In genomic region chr3:27368831-27369607, GRCh38 we compare ENCODE assay signal across 1 cellular context.
A peak's percentile ranks its signal among the peaks of the same experiment; 100 is the strongest.
TF ChIP-seq lines count a peak whose summit lies in the region.

NEK10 (minus strand) TSS chr3:27369383; CDS start chr3:27352882, 16,501 bp downstream.

TF ChIP-seq in HepG2, 621 proteins besides CTCF, POLR2A, EP300 and RAD21 (continued from another document and continues in another):
- no peak for TF ChIP-seq TEF (CRISPR knock-in tag; IDR thresholded peaks at IDR 0.05)
- peak; percentile 25; the same call in 1 of the 2 replicates for TF ChIP-seq FOXP4 (CRISPR knock-in tag; IDR thresholded peaks at IDR 0.05)
- peak; percentile 33 for TF ChIP-seq HNRNPK (IDR thresholded peaks at IDR 0.05; ENCODE audit: low read depth, low read length, poor library complexity, severe bottlenecking)
- no peak for TF ChIP-seq ZFP36L2 (CRISPR knock-in tag; IDR thresholded peaks at IDR 0.05)
- TF ChIP-seq CHCHD3 (CRISPR knock-in tag; IDR thresholded peaks at IDR 0.05) = no peak
- no peak for TF ChIP-seq PRDM15 (CRISPR knock-in tag; IDR thresholded peaks at IDR 0.05)
- TF ChIP-seq CBX5 (CRISPR knock-in tag; IDR thresholded peaks at IDR 0.05; ENCODE audit: borderline replicate concordance) = no peak
- TF ChIP-seq ETV6 (CRISPR knock-in tag; conservative IDR thresholded peaks at IDR 0.05) = no peak
- no peak for TF ChIP-seq ZNF251 (CRISPR knock-in tag; IDR thresholded peaks at IDR 0.05)
- 0 out of 2 replicates have a peak, but pooled peaks have one; percentile 28 for TF ChIP-seq ZBTB4 (CRISPR knock-in tag; IDR thresholded peaks at IDR 0.05; ENCODE audit: borderline replicate concordance)
- TF ChIP-seq ZNF121 (CRISPR knock-in tag; IDR thresholded peaks at IDR 0.05) = no peak
- no peak for TF ChIP-seq CC2D1A (CRISPR knock-in tag; IDR thresholded peaks at IDR 0.05)
- no peak for TF ChIP-seq ZNF674 (CRISPR knock-in tag; IDR thresholded peaks at IDR 0.05; ENCODE audit: low read depth)
- TF ChIP-seq SMAD3 (CRISPR knock-in tag; IDR thresholded peaks at IDR 0.05) = no peak
- TF ChIP-seq ZHX1 (CRISPR knock-in tag; IDR thresholded peaks at IDR 0.05; ENCODE audit: low read depth) = 0 out of 2 replicates have a peak, but pooled peaks have one; percentile 42
- TF ChIP-seq HNF1A (IDR thresholded peaks at IDR 0.05; ENCODE audit: low read depth) = no peak
- TF ChIP-seq HNF1A (CRISPR knock-in tag; IDR thresholded peaks at IDR 0.05; ENCODE audit: borderline replicate concordance) = no peak; the same call in 1 of the 2 replicates
- no peak for TF ChIP-seq NCOA5 (CRISPR knock-in tag; IDR thresholded peaks at IDR 0.05)
- no peak for TF ChIP-seq ZSCAN29 (CRISPR knock-in tag; conservative IDR thresholded peaks at IDR 0.05)
- TF ChIP-seq PHF5A (CRISPR knock-in tag; IDR thresholded peaks at IDR 0.05; ENCODE audit: low read depth, unreplicated experiment) = no peak
- TF ChIP-seq ZNF652 (CRISPR knock-in tag; IDR thresholded peaks at IDR 0.05; ENCODE audit: borderline replicate concordance, low read depth) = no peak
- TF ChIP-seq HOXD1 (CRISPR knock-in tag; IDR thresholded peaks at IDR 0.05) = 0 out of 2 replicates have a peak, but pooled peaks have one; percentile 66
- 0 out of 2 replicates have a peak, but pooled peaks have one; percentile 40 for TF ChIP-seq ZFP36L1 (CRISPR knock-in tag; IDR thresholded peaks at IDR 0.05)
- TF ChIP-seq ARID4A (CRISPR knock-in tag; IDR thresholded peaks at IDR 0.05; ENCODE audit: borderline replicate concordance) = peak; percentile 100
- TF ChIP-seq MTERF4 (CRISPR knock-in tag; IDR thresholded peaks at IDR 0.05) = peak; percentile 9; the same call in 1 of the 2 replicates
- TF ChIP-seq GMEB1 (CRISPR knock-in tag; IDR thresholded peaks at IDR 0.05; ENCODE audit: borderline replicate concordance) = peak; percentile 57; the same call in 1 of the 2 replicates
- TF ChIP-seq ZNF329 (CRISPR knock-in tag; IDR thresholded peaks at IDR 0.05; ENCODE audit: low read depth) = no peak
- TF ChIP-seq EHMT2 (IDR thresholded peaks at IDR 0.05; ENCODE audit: borderline replicate concordance, low read depth, low read length) = no peak
- TF ChIP-seq NFIC (IDR thresholded peaks at IDR 0.05; ENCODE audit: low read length) = no peak
